8 cellular contexts compared by ENCODE assay signal in the genomic region with DNA sequence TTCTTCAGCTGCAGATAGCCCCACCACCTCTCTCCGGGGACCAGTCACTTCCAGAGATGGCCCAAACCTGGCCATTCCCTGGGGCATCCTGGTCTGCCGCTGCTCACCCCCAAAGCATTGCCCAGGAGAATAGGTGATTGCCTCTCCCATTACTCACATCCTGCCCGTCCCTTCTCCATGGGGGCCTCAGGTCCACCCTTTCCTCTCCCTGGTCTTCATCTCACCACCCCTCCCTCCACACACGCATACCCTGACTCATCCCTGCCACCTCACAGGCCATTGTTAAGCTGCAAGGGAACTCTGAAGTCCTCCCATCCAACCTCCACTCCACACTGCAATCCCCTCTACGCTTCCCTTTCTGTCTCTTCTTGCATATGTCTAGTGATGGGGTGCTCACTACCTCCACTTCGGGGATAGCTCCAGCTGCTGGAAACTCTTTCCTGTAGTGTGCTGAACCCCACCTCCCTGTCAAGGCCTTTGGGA. TPM values are rescaled to one million over a fixed set of nuclear protein-coding genes. Genes with fewer than 3 reads are reported as not detected.
A peak's percentile ranks its signal among the peaks of the same experiment; 100 is the strongest.
DNase-seq lines count a peak whose midpoint lies in the region; ATAC-seq, FAIRE-seq and TF ChIP-seq lines count a peak whose summit lies in the region.

A gene with protein sequence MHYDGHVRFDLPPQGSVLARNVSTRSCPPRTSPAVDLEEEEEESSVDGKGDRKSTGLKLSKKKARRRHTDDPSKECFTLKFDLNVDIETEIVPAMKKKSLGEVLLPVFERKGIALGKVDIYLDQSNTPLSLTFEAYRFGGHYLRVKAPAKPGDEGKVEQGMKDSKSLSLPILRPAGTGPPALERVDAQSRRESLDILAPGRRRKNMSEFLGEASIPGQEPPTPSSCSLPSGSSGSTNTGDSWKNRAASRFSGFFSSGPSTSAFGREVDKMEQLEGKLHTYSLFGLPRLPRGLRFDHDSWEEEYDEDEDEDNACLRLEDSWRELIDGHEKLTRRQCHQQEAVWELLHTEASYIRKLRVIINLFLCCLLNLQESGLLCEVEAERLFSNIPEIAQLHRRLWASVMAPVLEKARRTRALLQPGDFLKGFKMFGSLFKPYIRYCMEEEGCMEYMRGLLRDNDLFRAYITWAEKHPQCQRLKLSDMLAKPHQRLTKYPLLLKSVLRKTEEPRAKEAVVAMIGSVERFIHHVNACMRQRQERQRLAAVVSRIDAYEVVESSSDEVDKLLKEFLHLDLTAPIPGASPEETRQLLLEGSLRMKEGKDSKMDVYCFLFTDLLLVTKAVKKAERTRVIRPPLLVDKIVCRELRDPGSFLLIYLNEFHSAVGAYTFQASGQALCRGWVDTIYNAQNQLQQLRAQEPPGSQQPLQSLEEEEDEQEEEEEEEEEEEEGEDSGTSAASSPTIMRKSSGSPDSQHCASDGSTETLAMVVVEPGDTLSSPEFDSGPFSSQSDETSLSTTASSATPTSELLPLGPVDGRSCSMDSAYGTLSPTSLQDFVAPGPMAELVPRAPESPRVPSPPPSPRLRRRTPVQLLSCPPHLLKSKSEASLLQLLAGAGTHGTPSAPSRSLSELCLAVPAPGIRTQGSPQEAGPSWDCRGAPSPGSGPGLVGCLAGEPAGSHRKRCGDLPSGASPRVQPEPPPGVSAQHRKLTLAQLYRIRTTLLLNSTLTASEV (minus strand): TSS at position 188 of the 483 bp plus-strand sequence. CDS start 14,096 bp downstream, outside the sequence.

- peaks cover 32% of the 10 kb centered on the region for H4K20me1 ChIP-seq in K562 (replicated peaks; ENCODE audit: control insufficient read depth, insufficient read depth, low read length)

- peak within 1 kb of the TSS; percentile 69 for H3K9ac ChIP-seq in HUES64 (ENCODE audit: low read depth, low read length)
- peak within 1 kb of the TSS in 1 of 2 experiments; percentile 66; a peak in 2 of 4 replicates for H3K9ac ChIP-seq in K562 (ENCODE audit: insufficient read depth in 1 of 2, low read depth in 2 of 2, low read length in 2 of 2)

- no peak for TF ChIP-seq CTCF in K562 (IDR thresholded peaks at IDR 0.05 in 2 of 3, conservative IDR thresholded peaks at IDR 0.05 in 1 of 3; ENCODE audit: insufficient read depth in 2 of 3, low read depth in 1 of 3, low read length in 3 of 3)

- H3K27ac ChIP-seq in HUES64 (ENCODE audit: low read depth, low read length) (peak within 1 kb of the TSS; percentile 75; the same call in 1 of the 2 replicates), K562 (ENCODE audit: extremely low read depth, low read depth, low read length) (no peak within 1 kb of the TSS)

- peaks cover 34% of the 10 kb centered on the region for H3K4me1 ChIP-seq in HUES64 (ENCODE audit: insufficient read depth, low read length)
- H3K4me1 ChIP-seq in K562 (replicated peaks in 1 of 2; ENCODE audit: control insufficient read depth in 2 of 2, insufficient read depth in 2 of 2, low read length in 2 of 2), result peaks cover 4 to 34% of the 10 kb centered on the region in 2 experiments; a peak in 2 of 5 replicates

- TF ChIP-seq POLR2A in K562 (conservative IDR thresholded peaks at IDR 0.05), result no peak

- intact Hi-C loops in K562 (cut with micrococcal nuclease), result no loop called here

- H3K79me2 ChIP-seq in K562 (ENCODE audit: control insufficient read depth, insufficient read depth, low read length), result no peaks in the 10 kb centered on the region

- CTCF ChIA-PET in K562 (lab: Yijun Ruan, JAX; ENCODE audit: low intra/inter-chr PET ratio), result no interaction called here

- H3K4me1 Mint-ChIP-seq in stimulated activated naive CD8-positive, alpha-beta T cell treated with anti-CD3 and anti-CD28 coated beads, Interleukin-15, Interleukin-2, amounts not matched to agents 100 ng/mL and 50 ng/mL, for 24 hours (ENCODE audit: low read depth), result peaks cover 26% of the 10 kb centered on the region

- no peak for ATAC-seq in K562

- H3K4me3 ChIP-seq in HUES64 (ENCODE audit: low read length) (peak within 1 kb of the TSS; percentile 72), K562 (peak within 1 kb of the TSS; percentile 40)

- no peaks in the 10 kb centered on the region for H3K36me3 Mint-ChIP-seq in stimulated activated naive CD8-positive, alpha-beta T cell treated with anti-CD3 and anti-CD28 coated beads, Interleukin-15, Interleukin-2, amounts not matched to agents 100 ng/mL and 50 ng/mL, for 24 hours (ENCODE audit: low read depth)

- H3K4me2 ChIP-seq in K562 (ENCODE audit: insufficient read depth, low read length), result peak within 1 kb of the TSS; percentile 79; the same call in 1 of the 2 replicates

- TF ChIP-seq RAD21 in K562 (CRISPR knock-in tag; conservative IDR thresholded peaks at IDR 0.05 in 1 of 2, IDR thresholded peaks at IDR 0.05 in 1 of 2), result no peak

- no peaks in the 10 kb centered on the region for H3K36me3 ChIP-seq in HUES64 (ENCODE audit: insufficient read depth, low read length)
- no peaks in the 10 kb centered on the region for H3K36me3 ChIP-seq in K562 (ENCODE audit: control insufficient read depth, insufficient read depth, low read length)

- H3K9me3 Mint-ChIP-seq in stimulated activated naive CD8-positive, alpha-beta T cell treated with anti-CD3 and anti-CD28 coated beads, Interleukin-15, Interleukin-2, amounts not matched to agents 100 ng/mL and 50 ng/mL, for 24 hours, result no peaks in the 10 kb centered on the region

- H3K27me3 ChIP-seq in HUES64 (ENCODE audit: insufficient read depth, low read length) (peaks cover 11% of the 10 kb centered on the region), K562 (ENCODE audit: control insufficient read depth in 2 of 2, insufficient read depth in 2 of 2, low read length in 2 of 2) (peaks cover 19 to 71% of the 10 kb centered on the region in 2 experiments; a peak in 4 of 5 replicates)

- in situ Hi-C loops in K562 (cut with MboI), result loop anchor here (10.0 to 25.0 kb wide), 2 partner anchors 143 to 721 kb away; no protein-coding TSS in a partner anchor

- H3K27ac Mint-ChIP-seq in stimulated activated naive CD8-positive, alpha-beta T cell treated with anti-CD3 and anti-CD28 coated beads, Interleukin-15, Interleukin-2, amounts not matched to agents 100 ng/mL and 50 ng/mL, for 24 hours, result peak within 1 kb of the TSS; percentile 16

- H3K27me3 Mint-ChIP-seq in stimulated activated naive CD8-positive, alpha-beta T cell treated with anti-CD3 and anti-CD28 coated beads, Interleukin-15, Interleukin-2, amounts not matched to agents 100 ng/mL and 50 ng/mL, for 24 hours, result peaks cover 8% of the 10 kb centered on the region

- peak; percentile 69 for DNase-seq in AG08395 (ENCODE audit: low spot score)
- DNase-seq in K562 (ENCODE audit: extremely low read depth in 1 of 4, low spot score in 3 of 4), result no peak
- peak; percentile 94 for DNase-seq in islet precursor cell
- DNase-seq in NCI-H446 treated with DMSO at 0.1 percent for 48 hours (lab: John Stamatoyannopoulos, UW), result no peak
- DNase-seq in iPS-NIHi11 (ENCODE audit: low spot score), result no peak
- no peak for DNase-seq in hypothalamus (lab: John Stamatoyannopoulos, UW)

- POLR2A ChIA-PET in K562 (lab: Yijun Ruan, JAX), result interaction anchor here (0.6 to 2.0 kb wide), 4 partner anchors 9 to 234 kb away, joined by 4 to 8 read pairs (median 4); no protein-coding TSS in a partner anchor

- TF ChIP-seq EP300 in K562 (IDR thresholded peaks at IDR 0.05; ENCODE audit: low read length), result no peak

- no peak for FAIRE-seq in K562 (lab: Jason Lieb, UNC)

- no peaks in the 10 kb centered on the region for H3K9me3 ChIP-seq in HUES64 (ENCODE audit: insufficient read depth, low read depth, low read length)
- H3K9me3 ChIP-seq in K562 (replicated peaks; ENCODE audit: control insufficient read depth, insufficient read depth, low read depth, low read length), result no peaks in the 10 kb centered on the region

- H3K9me1 ChIP-seq in K562 (ENCODE audit: control insufficient read depth, insufficient read depth, low read length), result peaks cover 4% of the 10 kb centered on the region

- no TSS peak for BruUV-seq in K562 (replicated peaks; lab: Mats Ljungman, UMichigan)

- WGBS in HUES64, result 42% methylated on average over 6 of the region's 6 CpGs
- 28% methylated on average over 6 of the region's 6 CpGs for WGBS in K562 (ENCODE audit: insufficient coverage, low coverage, missing lambda C conversion rate)

- peak within 1 kb of the TSS; percentile 80 for H2AFZ ChIP-seq in K562 (ENCODE audit: low read depth, low read length)

- H3K4me3 Mint-ChIP-seq in stimulated activated naive CD8-positive, alpha-beta T cell treated with anti-CD3 and anti-CD28 coated beads, Interleukin-15, Interleukin-2, amounts not matched to agents 100 ng/mL and 50 ng/mL, for 24 hours, result peak within 1 kb of the TSS; percentile 74

RNA-seq across cellular contexts. Expression of the gene that starts here (rescaled TPM):
- polyA plus RNA-seq in HUES64 (2013, experiment 1 of 2), result 7.3 TPM
- 9.9 TPM for polyA plus RNA-seq in HUES64 (2013, experiment 2 of 2)
- total RNA-seq in K562 (2011; cell fraction: chromatin; rRNA removed; ENCODE audit: low replicate concordance), result 0.51 and 2.5 TPM in 2 replicates
- 1.4 and 1.5 TPM in 2 replicates for total RNA-seq in K562 (2011; cell fraction: nucleolus; rRNA removed)
- 0.88 and 0.99 TPM in 2 replicates for total RNA-seq in K562 (2011; cell fraction: nucleoplasm; rRNA removed)
- total RNA-seq in K562 (2014; rRNA removed) (0.05 and 0.20 TPM in 2 replicates), K562 (2014; rRNA removed; fragmentation: Illumina TruSeq; extraction: Trizol) (0.04 TPM in 1 of 2 replicates, not detected in the other), K562 (2015; rRNA removed; fragmentation: Illumina TruSeq; extraction: Trizol) (not detected in 2 replicates), K562 (2021) (0.29 TPM in 2 replicates)
- polyA plus RNA-seq in K562 (2011; rRNA removed) (0.11 and 0.16 TPM in 2 replicates), K562 (2014; fragmentation: Illumina TruSeq; extraction: Trizol) (0.07 and 0.12 TPM in 2 replicates), K562 (2014; fragmentation: Nextera tagmentation; extraction: Ambion mirVana) (not detected), K562 (2014; rRNA removed) (0.13 and 0.26 TPM in 2 replicates)
- 0.06 and 0.49 TPM in 2 replicates for polyA plus RNA-seq in K562 (2011; cell fraction: cytosol; rRNA removed)
- polyA plus RNA-seq in K562 (2011; cell fraction: nucleus; rRNA removed), result 0.94 and 1.8 TPM in 2 replicates
- polyA plus RNA-seq in K562 (2012), result 0.04 and 0.07 TPM in 2 replicates
- polyA minus RNA-seq in K562 (2011; rRNA and poly(A)+ RNA removed), result 0.12 and 0.14 TPM in 2 replicates
- polyA minus RNA-seq in K562 (2011; cell fraction: cytosol; rRNA and poly(A)+ RNA removed), result 0.29 TPM in 1 of 2 replicates, not detected in the other
- polyA minus RNA-seq in K562 (2011; cell fraction: nucleus; rRNA and poly(A)+ RNA removed), result 1.2 TPM in 2 replicates

Comparison
In these comparisons a context has a peak if more than half of its experiments do, and no peak if none do; other contexts are left out.
1. DNase-seq: peak in AG08395 (single experiment) and islet precursor cell (single experiment); none in K562 (0 of 4), NCI-H446 treated with DMSO at 0.1 percent for 48 hours (single experiment), iPS-NIHi11 (single experiment) and hypothalamus (0 of 51).